8 cellular contexts compared by ENCODE assay signal in genomic region chr9:5843450-5844249, GRCh38. TPM values are rescaled to one million over a fixed set of nuclear protein-coding genes. Genes with fewer than 3 reads are reported as not detected.
DNase-seq lines count a peak whose midpoint lies in the region; ATAC-seq, FAIRE-seq and TF ChIP-seq lines count a peak whose summit lies in the region.

No MANE protein-coding gene starts in this region.

- H3K9me3 ChIP-seq in A549, result 0 out of 3 replicates have a peak, but pooled peaks cover 2% of the 10 kb centered on the region
- no peaks in the 10 kb centered on the region for H3K9me3 ChIP-seq in Peyer's patch

- WGBS in A549 (ENCODE audit: missing lambda C conversion rate), result 5% methylated on average over 9 of the region's 9 CpGs

- no peaks in the 10 kb centered on the region for H3K36me3 ChIP-seq in Peyer's patch

- ATAC-seq in A549 (peak; percentile 79 to 85), HG03520 (IDR thresholded peaks at IDR 0.05; ENCODE audit: unreplicated experiment) (no peak), GM21528 (IDR thresholded peaks at IDR 0.05; ENCODE audit: low FRiP score, unreplicated experiment) (no peak)

- peak overlapping the region; percentile 69 to 87 for H3K27ac ChIP-seq in A549
- peak overlapping the region; percentile 86 for H3K27ac ChIP-seq in VCaP
- peak overlapping the region in 2 of 4 donors; percentile 46 to 65 for H3K27ac ChIP-seq in Peyer's patch

- no peak for TF ChIP-seq EP300 in A549 (IDR thresholded peaks at IDR 0.05)

- FAIRE-seq in A549 (lab: Jason Lieb, UNC), result no peak

- POLR2A ChIA-PET in A549 (lab: Yijun Ruan, JAX), result interaction anchor here (1.6 kb wide), 1 partner anchor 11 kb away, joined by 4 read pairs; the partner anchor contains the start of gene ERMP1

- H3K27me3 ChIP-seq in Peyer's patch, result no peaks in the 10 kb centered on the region

- no peak for TF ChIP-seq POLR2A in A549 (IDR thresholded peaks at IDR 0.05; ENCODE audit: low read length)
- no peak for TF ChIP-seq POLR2A in Peyer's patch (IDR thresholded peaks at IDR 0.05)

- H3K4me2 ChIP-seq in A549, result peak overlapping the region; percentile 65

- DNase-seq in A549 (ENCODE audit: low read depth in 1 of 2, low spot score in 1 of 2), result peak; percentile 57 to 81
- peak; percentile 38 for DNase-seq in HT1080 (ENCODE audit: low read depth)
- DNase-seq in kidney glomerular epithelial cell (lab: John Stamatoyannopoulos, UW), result peak; percentile 62
- no peak for DNase-seq in Peyer's patch
- no peak for DNase-seq in NCI-H1694 (lab: John Stamatoyannopoulos, UW)

- TF ChIP-seq CTCF in A549 (IDR thresholded peaks at IDR 0.05) (no peak), VCaP (conservative IDR thresholded peaks at IDR 0.05) (peak; percentile 20; the same call in 1 of the 2 replicates), Peyer's patch (IDR thresholded peaks at IDR 0.05) (no peak)

- H3K4me1 ChIP-seq in A549 (peaks cover 56% of the 10 kb centered on the region), Peyer's patch (peaks cover 0 to 26% (median 4%) of the 10 kb centered on the region in 4 donors)

- CTCF ChIA-PET in A549 (lab: Yijun Ruan, JAX), result interaction anchor here (1.2 to 3.3 kb wide), 6 partner anchors 10 to 462 kb away, joined by 3 to 23 read pairs (median 4); partner anchors contain the start of gene ERMP1

- H3K4me3 ChIP-seq in A549 (no peak overlapping the region), Peyer's patch (no peak overlapping the region)

- TF ChIP-seq RAD21 in A549 (conservative IDR thresholded peaks at IDR 0.05 in 1 of 2, IDR thresholded peaks at IDR 0.05 in 1 of 2), result no peak; a peak in 1 of 5 replicates

TF ChIP-seq in A549, 52 proteins besides CTCF, POLR2A, EP300 and RAD21:
- no peak for TF ChIP-seq ELK1 (IDR thresholded peaks at IDR 0.05; ENCODE audit: low read depth, low read length)
- no peak for TF ChIP-seq FOSL2 (IDR thresholded peaks at IDR 0.05)
- no peak for TF ChIP-seq FOSL2 (CRISPR knock-in tag; IDR thresholded peaks at IDR 0.05)
- no peak for TF ChIP-seq MAZ (IDR thresholded peaks at IDR 0.05; ENCODE audit: borderline replicate concordance, low read depth, low read length)
- TF ChIP-seq SMC3 (IDR thresholded peaks at IDR 0.05), result peak; percentile 18; the same call in 1 of the 3 replicates
- TF ChIP-seq E2F6 (IDR thresholded peaks at IDR 0.05; ENCODE audit: borderline replicate concordance, low read depth), result no peak
- TF ChIP-seq ESRRA (IDR thresholded peaks at IDR 0.05; ENCODE audit: borderline replicate concordance, low read length), result no peak
- no peak for TF ChIP-seq TP53 (CRISPR knock-in tag; IDR thresholded peaks at IDR 0.05)
- TF ChIP-seq CHD2 (IDR thresholded peaks at IDR 0.05; ENCODE audit: low read length, partially characterized antibody), result no peak
- TF ChIP-seq MAX (IDR thresholded peaks at IDR 0.05), result peak; percentile 35; the same call in 1 of the 2 replicates
- no peak for TF ChIP-seq CEBPB (IDR thresholded peaks at IDR 0.05)
- no peak for TF ChIP-seq SREBF2 (IDR thresholded peaks at IDR 0.05)
- no peak; the same call in 1 of the 2 replicates for TF ChIP-seq GATA3 (IDR thresholded peaks at IDR 0.05; ENCODE audit: borderline replicate concordance)
- no peak for TF ChIP-seq ZSCAN20 (CRISPR knock-in tag; IDR thresholded peaks at IDR 0.05)
- no peak for TF ChIP-seq BCL3 (IDR thresholded peaks at IDR 0.05)
- TF ChIP-seq JUN (IDR thresholded peaks at IDR 0.05), result peak; percentile 27 to 46; a peak in 3 of 5 replicates
- no peak for TF ChIP-seq HOXA7 (CRISPR knock-in tag; IDR thresholded peaks at IDR 0.05)
- TF ChIP-seq NPAS2 (CRISPR knock-in tag; IDR thresholded peaks at IDR 0.05; ENCODE audit: borderline replicate concordance), result no peak
- no peak for TF ChIP-seq RCOR1 (IDR thresholded peaks at IDR 0.05; ENCODE audit: low read depth, low read length)
- TF ChIP-seq PBX3 (IDR thresholded peaks at IDR 0.05), result 0 out of 2 replicates have a peak, but pooled peaks have one; percentile 35
- no peak for TF ChIP-seq CBX2 (IDR thresholded peaks at IDR 0.05; ENCODE audit: borderline replicate concordance, low read depth)
TF ChIP-seq in A549: peak in this region for 4.

RNA-seq across cellular contexts. Expression of gene ERMP1, which starts 10.7 kb away (rescaled TPM):
- polyA plus RNA-seq in A549 (2011; rRNA removed) (53.4 and 66.1 TPM in 2 replicates), A549 (2017; fragmentation: RNase III; extraction: RNeasy Plus Mini Kit Qiagen cat#74134 plus additional on column Dnase treatment) (22.4 to 27.4 TPM (median 22.5 TPM) in 3 replicates)
- 7.4 and 9.1 TPM in 2 replicates for polyA plus RNA-seq in A549 (2012; cell fraction: cytosol; rRNA removed)
- 10.1 and 10.8 TPM in 2 replicates for polyA plus RNA-seq in A549 (2012; cell fraction: nucleus; rRNA removed)
- polyA minus RNA-seq in A549 (2011; rRNA and poly(A)+ RNA removed), result 46.5 and 48.0 TPM in 2 replicates
- 11.4 and 12.7 TPM in 2 replicates for total RNA-seq in HT1080 (2014; rRNA removed; shearing (Covaris generic))
- polyA plus RNA-seq in HT1080 (2015; cell fraction: cytosol; rRNA removed), result 11.1 and 15.9 TPM in 2 replicates
- 29.4 and 30.0 TPM in 2 replicates for polyA plus RNA-seq in HT1080 (2015; cell fraction: nucleus; rRNA removed)
- total RNA-seq in Peyer's patch, result 10 to 100 TPM; 20.8 to 23.2 (median 22.0) TPM

RNA-seq across cellular contexts. Expression of gene MLANA, which starts 47.0 kb away (rescaled TPM):
- not detected in 2 replicates for polyA plus RNA-seq in A549 (2011; rRNA removed)
- polyA plus RNA-seq in A549 (2012; cell fraction: cytosol; rRNA removed), result not detected in 2 replicates
- polyA plus RNA-seq in A549 (2012; cell fraction: nucleus; rRNA removed), result not detected in 2 replicates
- not detected in 3 replicates for polyA plus RNA-seq in A549 (2017; fragmentation: RNase III; extraction: RNeasy Plus Mini Kit Qiagen cat#74134 plus additional on column Dnase treatment)
- polyA minus RNA-seq in A549 (2011; rRNA and poly(A)+ RNA removed), result not detected in 2 replicates
- 0.11 TPM in 1 of 2 replicates, not detected in the other for total RNA-seq in HT1080 (2014; rRNA removed; shearing (Covaris generic))
- not detected in 2 replicates for polyA plus RNA-seq in HT1080 (2015; cell fraction: cytosol; rRNA removed)
- polyA plus RNA-seq in HT1080 (2015; cell fraction: nucleus; rRNA removed), result not detected in 2 replicates
- total RNA-seq in Peyer's patch, result not detected

Comparison
In these comparisons a context has a peak if more than half of its experiments do, and no peak if none do; other contexts are left out.
1. ATAC-seq: peak in A549 (2 of 2); none in HG03520 (single experiment) and GM21528 (single experiment).
2. DNase-seq: peak in A549 (2 of 2), HT1080 (single experiment) and kidney glomerular epithelial cell (single experiment); none in Peyer's patch (0 of 3) and NCI-H1694 (single experiment).